In genomic region chr4:53573696-53574095, GRCh38 we compare ENCODE assay signal across 15 cellular contexts. TPM values are rescaled to one million over a fixed set of nuclear protein-coding genes. Genes with fewer than 3 reads are reported as not detected.
"Had no signal": no experiment of that assay in that cellular context is flagged by ENCODE, and none has a peak within 500 bp of the region (broad histone marks: within the 10 kb centered on the region; RNA-seq: fewer than 3 reads in every experiment).

No MANE protein-coding gene starts in this region.

- DNase-seq: activated CD4-positive, alpha-beta memory T cell treated with anti-CD3 and anti-CD28 coated beads for 36 hours; activated CD8-positive, alpha-beta memory T cell treated with anti-CD3 and anti-CD28 coated beads, Interleukin-2, amount 10 ng/mL, durations not matched to agents 7 days and 5 days; activated naive CD4-positive, alpha-beta T cell treated with anti-CD3 and anti-CD28 coated beads, Interleukin-2, amount 50 U/mL, for 16 hours; activated T-cell treated with anti-CD3 and anti-CD28 coated beads, Interleukin-2, amount 50 U/mL, for 1 hour; dorsolateral prefrontal cortex; endodermal cell; erythroblast; midbrain; psoas muscle; right lobe of liver; stomach; testis; upper lobe of right lung had no signal

- H3K27ac ChIP-seq: cardiac muscle cell, dorsolateral prefrontal cortex, psoas muscle, right lobe of liver, stomach, testis, upper lobe of right lung had no signal

RNA-seq across cellular contexts. Expression of gene LNX1, which starts 17.6 kb away (rescaled TPM):
- total RNA-seq: activated CD4-positive, alpha-beta memory T cell treated with anti-CD3 and anti-CD28 coated beads for 36 hours; activated CD8-positive, alpha-beta memory T cell treated with anti-CD3 and anti-CD28 coated beads, Interleukin-2, amount 10 ng/mL, durations not matched to agents 7 days and 5 days; T-helper 2 cell treated with Interferon-gamma antibody and Interleukin-4, amounts not matched to agents 100 ng/mL and 5 ng/mL, for 36 hours had no signal
